ENCODE assay signal across 8 cellular contexts in the genomic region with DNA sequence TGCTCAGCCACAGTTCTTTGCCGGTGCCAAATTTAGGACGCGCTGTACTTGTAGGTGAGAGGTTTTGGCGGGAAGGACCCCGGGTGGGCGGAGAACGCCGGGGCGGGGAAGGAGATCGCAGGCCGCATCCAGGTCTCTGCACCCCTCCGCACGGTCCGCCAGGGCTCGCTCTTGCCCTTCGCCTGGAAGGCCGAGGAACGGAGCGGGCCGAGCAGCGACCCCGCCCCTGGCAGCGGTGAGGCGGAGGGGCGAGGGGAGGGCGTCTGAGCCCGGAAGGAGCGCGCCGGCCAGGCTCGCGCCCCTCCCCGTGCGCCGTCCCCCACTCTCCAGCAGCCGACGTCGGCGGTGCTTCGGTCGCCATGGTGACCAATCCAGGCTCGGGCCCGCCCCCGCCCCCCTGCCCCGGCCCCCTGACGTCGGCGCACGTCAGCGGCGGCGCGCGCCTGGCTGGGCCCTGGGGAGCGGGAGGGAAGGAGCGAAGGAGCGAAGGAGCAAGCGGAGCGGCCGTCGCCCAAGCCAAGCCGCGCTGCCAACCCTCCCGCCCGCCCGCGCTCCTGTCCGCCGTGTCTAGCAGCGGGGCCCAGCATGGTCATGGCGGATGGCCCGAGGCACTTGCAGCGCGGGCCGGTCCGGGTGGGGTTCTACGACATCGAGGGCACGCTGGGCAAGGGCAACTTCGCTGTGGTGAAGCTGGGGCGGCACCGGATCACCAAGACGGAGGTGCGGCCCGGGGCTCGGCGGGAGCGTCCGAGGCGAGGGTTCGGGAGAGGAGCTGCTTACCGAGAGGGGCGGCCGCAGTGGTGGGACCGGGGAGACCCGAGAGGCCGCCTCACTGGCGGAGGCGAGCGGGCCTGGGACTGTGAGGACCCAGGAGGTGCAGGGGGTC. TPM values are rescaled to one million over a fixed set of nuclear protein-coding genes. Genes with fewer than 3 reads are reported as not detected.
DNase-seq lines count a peak whose midpoint lies in the region; ATAC-seq and TF ChIP-seq lines count a peak whose summit lies in the region.

Gene SIK2, plus strand, starts transcription at position 471 of the 886 bp plus-strand sequence. Its CDS starts 115 bp downstream, at position 586.

- H3K9me3 Mint-ChIP-seq in activated naive CD8-positive, alpha-beta T cell treated with anti-CD3 and anti-CD28 coated beads for 36 hours: no peaks in the 10 kb centered on the region

- 0 to 1% (median 0%) methylated on average over 57 to 100 of the region's 100 CpGs for WGBS in ovary, 3 donors
- WGBS in thymus: under 1% methylated on average over 100 of the region's 100 CpGs

- no peaks in the 10 kb centered on the region for H3K27me3 ChIP-seq in ovary
- H3K27me3 ChIP-seq in thymus (ENCODE audit: control insufficient read depth, insufficient read depth): no peaks in the 10 kb centered on the region

- no peak for TF ChIP-seq EP300 in ovary (IDR thresholded peaks at IDR 0.05)

- peak within 1 kb of the TSS; percentile 98 to 100 for H3K27ac ChIP-seq in ovary
- H3K27ac ChIP-seq in thymus (ENCODE audit: low read depth): peak within 1 kb of the TSS; percentile 86

- H3K4me1 Mint-ChIP-seq in activated naive CD8-positive, alpha-beta T cell treated with anti-CD3 and anti-CD28 coated beads for 36 hours: peaks cover 29% of the 10 kb centered on the region

- H3K36me3 ChIP-seq in ovary (no peaks in the 10 kb centered on the region), thymus (ENCODE audit: control insufficient read depth, insufficient read depth) (no peaks in the 10 kb centered on the region)

- intact Hi-C loops in head of caudate nucleus (cut with DNase I): loop anchor here (2.0 kb wide), 3 partner anchors 131 to 241 kb away; no protein-coding TSS in a partner anchor
- intact Hi-C loops in ovary (cut with DNase I): loop anchor here (2.0 to 10.0 kb wide), 5 partner anchors 133 to 175 kb away; partner anchors contain the start of gene PPP2R1B (in 1 of the 4)

- H3K4me1 ChIP-seq in ovary (ENCODE audit: insufficient read depth) (peaks cover 3% of the 10 kb centered on the region), thymus (ENCODE audit: control insufficient read depth, insufficient read depth, low read length) (peaks cover 3% of the 10 kb centered on the region)

- H3K36me3 Mint-ChIP-seq in activated naive CD8-positive, alpha-beta T cell treated with anti-CD3 and anti-CD28 coated beads for 36 hours: no peaks in the 10 kb centered on the region

- H3K4me3 Mint-ChIP-seq in activated naive CD8-positive, alpha-beta T cell treated with anti-CD3 and anti-CD28 coated beads for 36 hours: peak within 1 kb of the TSS; percentile 87

- TF ChIP-seq POLR2A in NB4 (IDR thresholded peaks at IDR 0.05; ENCODE audit: extremely low read depth, insufficient read length) (peak; percentile 46), ovary (IDR thresholded peaks at IDR 0.05) (peak; percentile 43)

- TF ChIP-seq CTCF in GM12801 (IDR thresholded peaks at IDR 0.05; ENCODE audit: extremely low read depth, insufficient read length) (peak; percentile 67), NB4 (IDR thresholded peaks at IDR 0.05; ENCODE audit: low read depth, low read length) (peak; percentile 72), ovary (IDR thresholded peaks at IDR 0.05) (peak; percentile 83 to 98 (median 97))

- peak within 1 kb of the TSS; percentile 83 for H3K27ac Mint-ChIP-seq in activated naive CD8-positive, alpha-beta T cell treated with anti-CD3 and anti-CD28 coated beads for 36 hours

- ATAC-seq in HG02588 (IDR thresholded peaks at IDR 0.05; ENCODE audit: unreplicated experiment): peak; percentile 88
- peak; percentile 89 for ATAC-seq in SK-N-SH treated with all-trans-retinoic acid at 6 μM for 48 hours

- H3K4me3 ChIP-seq in NB4 (ENCODE audit: low read depth, low read length) (peak within 1 kb of the TSS; percentile 75), ovary (peak within 1 kb of the TSS; percentile 66), thymus (ENCODE audit: low read length) (peak within 1 kb of the TSS; percentile 90)

- peaks cover 3% of the 10 kb centered on the region for H3K27me3 Mint-ChIP-seq in activated naive CD8-positive, alpha-beta T cell treated with anti-CD3 and anti-CD28 coated beads for 36 hours

- DNase-seq in NB4 (ENCODE audit: low read depth): peak; percentile 99
- peak; percentile 96 for DNase-seq in activated naive CD8-positive, alpha-beta T cell treated with anti-CD3 and anti-CD28 coated beads for 36 hours
- peak; percentile 87 to 98 (median 95) for DNase-seq in head of caudate nucleus
- peak; percentile 97 to 98 (median 97) for DNase-seq in ovary

- H3K9me3 ChIP-seq in ovary (no peaks in the 10 kb centered on the region), thymus (ENCODE audit: control insufficient read depth) (no peaks in the 10 kb centered on the region)

TF ChIP-seq in SK-N-SH treated with all-trans-retinoic acid at 6 μM for 48 hours, 23 proteins besides CTCF, POLR2A, EP300 and RAD21:
- no peak for TF ChIP-seq ZNF70 (CRISPR knock-in tag; IDR thresholded peaks at IDR 0.05)
- no peak for TF ChIP-seq ISL1 (CRISPR knock-in tag; IDR thresholded peaks at IDR 0.05)
- no peak for TF ChIP-seq OSR1 (CRISPR knock-in tag; IDR thresholded peaks at IDR 0.05)
- TF ChIP-seq GLIS3 (CRISPR knock-in tag; IDR thresholded peaks at IDR 0.05): no peak
- TF ChIP-seq PPARA (CRISPR knock-in tag; IDR thresholded peaks at IDR 0.05; ENCODE audit: borderline replicate concordance): no peak
- no peak for TF ChIP-seq ZNF8 (CRISPR knock-in tag; IDR thresholded peaks at IDR 0.05)
- TF ChIP-seq ESRRG (CRISPR knock-in tag; IDR thresholded peaks at IDR 0.05): no peak
- no peak for TF ChIP-seq CSDC2 (CRISPR knock-in tag; IDR thresholded peaks at IDR 0.05)
- TF ChIP-seq SNAI2 (CRISPR knock-in tag; IDR thresholded peaks at IDR 0.05): no peak
- TF ChIP-seq ZFP3 (CRISPR knock-in tag; IDR thresholded peaks at IDR 0.05): no peak
- no peak for TF ChIP-seq TCF4 (CRISPR knock-in tag; IDR thresholded peaks at IDR 0.05; ENCODE audit: borderline replicate concordance)
- TF ChIP-seq TOX (CRISPR knock-in tag; IDR thresholded peaks at IDR 0.05; ENCODE audit: borderline replicate concordance): no peak
- TF ChIP-seq ZC3H10 (CRISPR knock-in tag; IDR thresholded peaks at IDR 0.05): no peak
- TF ChIP-seq RARB (CRISPR knock-in tag; IDR thresholded peaks at IDR 0.05): no peak
- TF ChIP-seq ZFP30 (CRISPR knock-in tag; IDR thresholded peaks at IDR 0.05): no peak
- TF ChIP-seq, protein P1, sequence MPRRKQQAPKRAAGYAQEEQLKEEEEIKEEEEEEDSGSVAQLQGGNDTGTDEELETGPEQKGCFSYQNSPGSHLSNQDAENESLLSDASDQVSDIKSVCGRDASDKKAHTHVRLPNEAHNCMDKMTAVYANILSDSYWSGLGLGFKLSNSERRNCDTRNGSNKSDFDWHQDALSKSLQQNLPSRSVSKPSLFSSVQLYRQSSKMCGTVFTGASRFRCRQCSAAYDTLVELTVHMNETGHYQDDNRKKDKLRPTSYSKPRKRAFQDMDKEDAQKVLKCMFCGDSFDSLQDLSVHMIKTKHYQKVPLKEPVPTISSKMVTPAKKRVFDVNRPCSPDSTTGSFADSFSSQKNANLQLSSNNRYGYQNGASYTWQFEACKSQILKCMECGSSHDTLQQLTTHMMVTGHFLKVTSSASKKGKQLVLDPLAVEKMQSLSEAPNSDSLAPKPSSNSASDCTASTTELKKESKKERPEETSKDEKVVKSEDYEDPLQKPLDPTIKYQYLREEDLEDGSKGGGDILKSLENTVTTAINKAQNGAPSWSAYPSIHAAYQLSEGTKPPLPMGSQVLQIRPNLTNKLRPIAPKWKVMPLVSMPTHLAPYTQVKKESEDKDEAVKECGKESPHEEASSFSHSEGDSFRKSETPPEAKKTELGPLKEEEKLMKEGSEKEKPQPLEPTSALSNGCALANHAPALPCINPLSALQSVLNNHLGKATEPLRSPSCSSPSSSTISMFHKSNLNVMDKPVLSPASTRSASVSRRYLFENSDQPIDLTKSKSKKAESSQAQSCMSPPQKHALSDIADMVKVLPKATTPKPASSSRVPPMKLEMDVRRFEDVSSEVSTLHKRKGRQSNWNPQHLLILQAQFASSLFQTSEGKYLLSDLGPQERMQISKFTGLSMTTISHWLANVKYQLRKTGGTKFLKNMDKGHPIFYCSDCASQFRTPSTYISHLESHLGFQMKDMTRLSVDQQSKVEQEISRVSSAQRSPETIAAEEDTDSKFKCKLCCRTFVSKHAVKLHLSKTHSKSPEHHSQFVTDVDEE (CRISPR knock-in tag; IDR thresholded peaks at IDR 0.05): no peak
- no peak for TF ChIP-seq CREB5 (CRISPR knock-in tag; IDR thresholded peaks at IDR 0.05; ENCODE audit: low read depth)
TF ChIP-seq in SK-N-SH treated with all-trans-retinoic acid at 6 μM for 48 hours: peak in this region for 0.

RNA-seq across cellular contexts. Expression of gene SIK2, which starts in this region (rescaled TPM):
- total RNA-seq in activated naive CD8-positive, alpha-beta T cell treated with anti-CD3 and anti-CD28 coated beads for 36 hours: 1 to 10 TPM; 5.2 to 8.2 TPM
- total RNA-seq in ovary: 10 to 100 TPM; 16.0 to 50.5 (median 27.4) TPM
- polyA plus RNA-seq in ovary: 10 to 100 TPM; 13.7 to 26.8 TPM
- polyA plus RNA-seq in thymus: 5.3 TPM

Comparison
In these comparisons a context has a peak if more than half of its experiments do, and no peak if none do; other contexts are left out.
1. Peak in every context shown above with its lines: DNase-seq, ATAC-seq, H3K4me3 ChIP-seq and H3K27ac ChIP-seq.